16 cellular contexts compared by ENCODE assay signal in genomic region chr12:26054383-26054782, GRCh38.
A peak's percentile ranks its signal among the peaks of the same experiment; 100 is the strongest.
DNase-seq lines count a peak whose midpoint lies in the region; ATAC-seq, FAIRE-seq and TF ChIP-seq lines count a peak whose summit lies in the region.
"Had no signal": no experiment of that assay in that cellular context is flagged by ENCODE, and none has a peak within 500 bp of the region (broad histone marks: within the 10 kb centered on the region; RNA-seq: fewer than 3 reads in every experiment).

No MANE protein-coding gene starts in this region.

- TF ChIP-seq POLR2A in H1 (IDR thresholded peaks at IDR 0.05; ENCODE audit: control extremely low read depth in 1 of 2, low read depth in 2 of 2, low read length in 2 of 2) = no peak

- H3K23me2 ChIP-seq in H1 (ENCODE audit: low read depth, low read length) = no peaks in the 10 kb centered on the region

- no peak overlapping the region for H4K5ac ChIP-seq in H1 (ENCODE audit: insufficient read length, low read depth, low read length)

- no peak overlapping the region for H4K91ac ChIP-seq in H1 (replicated peaks; ENCODE audit: insufficient read length, low read length)

- TF ChIP-seq RAD21 in H1 (IDR thresholded peaks at IDR 0.05 in 1 of 2, conservative IDR thresholded peaks at IDR 0.05 in 1 of 2; ENCODE audit: low read depth in 2 of 2, low read length in 2 of 2) = no peak

- TF ChIP-seq CTCF in H1 (IDR thresholded peaks at IDR 0.05; ENCODE audit: control extremely low read depth in 1 of 3, insufficient read depth in 1 of 3, low read depth in 1 of 3, low read length in 3 of 3) = no peak

- H3K9ac ChIP-seq in HUES64 (ENCODE audit: low read depth, low read length) = peak overlapping the region; percentile 22; the same call in 1 of the 2 replicates
- no peak overlapping the region for H3K9ac ChIP-seq in H1 (replicated peaks in 1 of 4; ENCODE audit: extremely low read depth in 1 of 4, low read depth in 3 of 4, low read length in 3 of 4)
- peak overlapping the region; percentile 13 for H3K9ac ChIP-seq in iPS-18a (ENCODE audit: low read length)
- H3K9ac ChIP-seq: BLaER1 treated with 17β-estradiol and CSF1 and Interleukin-3, amounts not matched to agents 10 nM and 100 nM had no signal

- H2BK20ac ChIP-seq in H1 (ENCODE audit: low read length) = no peak overlapping the region

- H3K36me3 ChIP-seq in HUES64 (ENCODE audit: insufficient read depth, low read length) (peaks cover 10% of the 10 kb centered on the region; the same call in 1 of the 2 replicates), H1 (ENCODE audit: control insufficient read depth in 2 of 4, insufficient read depth in 4 of 4, low read length in 3 of 4) (no peaks in the 10 kb centered on the region; a peak in 1 of 8 replicates), iPS-18a (ENCODE audit: control insufficient read depth, low read depth, low read length) (no peaks in the 10 kb centered on the region)
- H3K36me3 ChIP-seq: BLaER1 treated with 17β-estradiol and CSF1 and Interleukin-3, amounts not matched to agents 10 nM and 100 nM had no signal

- peaks cover 0 to 19% of the 10 kb centered on the region in 2 experiments; a peak in 1 of 4 replicates for H3K79me2 ChIP-seq in H1 (ENCODE audit: control insufficient read depth in 1 of 2, insufficient read depth in 2 of 2, low read length in 2 of 2)

- no peaks in the 10 kb centered on the region for H4K20me1 ChIP-seq in H1 (replicated peaks in 1 of 2; ENCODE audit: control insufficient read depth in 1 of 2, insufficient read depth in 2 of 2, low read length in 2 of 2)
- H4K20me1 ChIP-seq: BLaER1 treated with 17β-estradiol and CSF1 and Interleukin-3, amounts not matched to agents 10 nM and 100 nM had no signal

- no peak overlapping the region for H2BK120ac ChIP-seq in H1 (replicated peaks; ENCODE audit: low read depth, low read length)

- ATAC-seq in HG02763 (IDR thresholded peaks at IDR 0.05; ENCODE audit: unreplicated experiment) = no peak
- ATAC-seq: HCT116 had no signal

- H3K18ac ChIP-seq in H1 (ENCODE audit: extremely low read depth, low read length) = no peak overlapping the region

- no peak overlapping the region for H3K56ac ChIP-seq in H1 (replicated peaks; ENCODE audit: insufficient read length, low read depth, low read length)

- H3K9me3 ChIP-seq in HUES64 (ENCODE audit: insufficient read depth, low read depth, low read length) = no peaks in the 10 kb centered on the region
- no peaks in the 10 kb centered on the region for H3K9me3 ChIP-seq in H1 (ENCODE audit: insufficient read depth in 2 of 2, low read depth in 1 of 2, low read length in 1 of 2)
- no peaks in the 10 kb centered on the region for H3K9me3 ChIP-seq in iPS-18a (ENCODE audit: control insufficient read depth, low read depth, low read length)
- H3K9me3 ChIP-seq: BLaER1 treated with 17β-estradiol and CSF1 and Interleukin-3, amounts not matched to agents 10 nM and 100 nM had no signal

- no peak overlapping the region for H3K4ac ChIP-seq in H1 (replicated peaks; ENCODE audit: insufficient read length, low read depth, low read length)

- H2AFZ ChIP-seq in H1 (ENCODE audit: low read length) = no peak overlapping the region

- no peak overlapping the region for H4K8ac ChIP-seq in H1 (ENCODE audit: extremely low read depth, insufficient read depth, low read length)

- H3K27me3 ChIP-seq in HUES64 (ENCODE audit: insufficient read depth, low read length) = no peaks in the 10 kb centered on the region
- H3K27me3 ChIP-seq in H1 (replicated peaks in 1 of 4; ENCODE audit: control insufficient read depth in 3 of 4, extremely low read depth in 1 of 4, insufficient read depth in 3 of 4, low read length in 3 of 4) = no peaks in the 10 kb centered on the region
- H3K27me3 ChIP-seq in iPS-18a (ENCODE audit: control insufficient read depth, insufficient read depth, low read length) = no peaks in the 10 kb centered on the region
- H3K27me3 ChIP-seq: BLaER1 treated with 17β-estradiol and CSF1 and Interleukin-3, amounts not matched to agents 10 nM and 100 nM had no signal

- H3K27ac ChIP-seq in HUES64 (ENCODE audit: low read depth, low read length) (no peak overlapping the region), H1 (ENCODE audit: low read depth, low read length) (no peak overlapping the region), iPS-18a (ENCODE audit: low read length) (no peak overlapping the region)
- H3K27ac ChIP-seq: BLaER1 treated with 17β-estradiol and CSF1 and Interleukin-3, amounts not matched to agents 10 nM and 100 nM had no signal

- no peak overlapping the region for H3K14ac ChIP-seq in H1 (ENCODE audit: insufficient read length)

- peaks cover 18% of the 10 kb centered on the region for H3K4me1 ChIP-seq in HUES64 (ENCODE audit: insufficient read depth, low read length)
- peaks cover 0 to 2% (median 0%) of the 10 kb centered on the region in 4 experiments; a peak in 1 of 7 replicates for H3K4me1 ChIP-seq in H1 (replicated peaks in 1 of 4; ENCODE audit: control insufficient read depth in 3 of 4, insufficient read depth in 4 of 4, low read length in 3 of 4)
- peaks cover 12% of the 10 kb centered on the region for H3K4me1 ChIP-seq in iPS-18a (ENCODE audit: control insufficient read depth, low read depth, low read length)
- H3K4me1 ChIP-seq: BLaER1 treated with 17β-estradiol and CSF1 and Interleukin-3, amounts not matched to agents 10 nM and 100 nM had no signal

- no peak overlapping the region for H3K23ac ChIP-seq in H1 (ENCODE audit: insufficient read length)

- 0 out of 4 replicates have a peak overlapping the region, but pooled peaks of 1 of the 2 experiments have one; percentile 1 for H3K4me2 ChIP-seq in H1 (ENCODE audit: insufficient read depth in 1 of 2, low read depth in 2 of 2, low read length in 2 of 2)
- H3K4me2 ChIP-seq: BLaER1 treated with 17β-estradiol and CSF1 and Interleukin-3, amounts not matched to agents 10 nM and 100 nM had no signal

- CTCF ChIA-PET in H1 (lab: Charles Lee; ENCODE audit: partially characterized antibody) = interaction anchor here (0.7 to 0.9 kb wide), 2 partner anchors 10 to 15 kb away, joined by 3 read pairs; no protein-coding TSS in a partner anchor

- FAIRE-seq in G401.6 (lab: Jason Lieb, UNC) (peak; percentile 81), H1 (lab: Jason Lieb, UNC) (peak; percentile 62)
- FAIRE-seq: GM12892 had no signal

- TF ChIP-seq EP300 in H1 (IDR thresholded peaks at IDR 0.05; ENCODE audit: borderline replicate concordance in 1 of 2, low read depth in 2 of 2, low read length in 2 of 2) = no peak

- DNase-seq in H1 (ENCODE audit: low read depth in 1 of 2, low spot score in 2 of 2) (no peak), anterior cingulate cortex (lab: John Stamatoyannopoulos, UW) (no peak), NCI-H748 (lab: John Stamatoyannopoulos, UW; ENCODE audit: unreplicated experiment) (no peak)
- no peak for DNase-seq in stimulated activated CD4-positive, alpha-beta T cell treated with anti-CD3 and anti-CD28 coated beads, Interleukin-4, amount 100 ng/mL, for 24 hours
- DNase-seq: ACHN; CD4-positive, CD25-positive, alpha-beta regulatory T cell; DMS 273 treated with DMSO at 0.1 percent for 48 hours; DMS79; GOT3 had no signal

- H3K79me1 ChIP-seq in H1 (ENCODE audit: low read depth, low read length) = no peaks in the 10 kb centered on the region

- no peak overlapping the region for H2BK15ac ChIP-seq in H1 (ENCODE audit: low read length)

- no peak overlapping the region for H2AK5ac ChIP-seq in H1 (ENCODE audit: low read depth, low read length)

- no peak overlapping the region for H2BK12ac ChIP-seq in H1 (ENCODE audit: low read depth, low read length)

- no peak overlapping the region for H3K4me3 ChIP-seq in HUES64 (ENCODE audit: low read length)
- no peak overlapping the region for H3K4me3 ChIP-seq in H1 (ENCODE audit: extremely low read depth in 1 of 4, insufficient read depth in 2 of 4, low read depth in 3 of 4, low read length in 4 of 4)
- no peak overlapping the region for H3K4me3 ChIP-seq in iPS-18a (ENCODE audit: low read length)
- H3K4me3 ChIP-seq: BLaER1 treated with 17β-estradiol and CSF1 and Interleukin-3, amounts not matched to agents 10 nM and 100 nM had no signal

- no peak overlapping the region for H2BK5ac ChIP-seq in H1 (ENCODE audit: low read depth, low read length)

- POLR2A ChIA-PET in H1 (lab: Charles Lee; ENCODE audit: partially characterized antibody) = no interaction called here

- 38% methylated on average over 3 of the region's 4 CpGs for WGBS in HUES64
- 26% methylated on average over 4 of the region's 4 CpGs; no CpG with 5 or more reads in 1 of the 2 experiments for WGBS in H1 (ENCODE audit: extremely low coverage in 1 of 2, insufficient coverage in 1 of 2, insufficient read length in 1 of 2, insufficient replicate concordance in 2 of 2, low coverage in 1 of 2, low lambda C conversion rate in 2 of 2, missing lambda C conversion rate in 1 of 2), 2 experiments

TF ChIP-seq in H1, 55 proteins besides CTCF, POLR2A, EP300 and RAD21:
- TF ChIP-seq TEAD4 (IDR thresholded peaks at IDR 0.05; ENCODE audit: low read depth, low read length) = peak; percentile 40; the same call in 1 of the 2 replicates
- TF ChIP-seq MAX (IDR thresholded peaks at IDR 0.05) = peak; percentile 72
- no peak for TF ChIP-seq RFX5 (IDR thresholded peaks at IDR 0.05; ENCODE audit: borderline replicate concordance, low read depth, low read length)
- TF ChIP-seq E2F6 (IDR thresholded peaks at IDR 0.05) = peak; percentile 92

Comparison
In these comparisons a context has a peak if more than half of its experiments do, and no peak if none do; other contexts are left out.
1. H3K9ac ChIP-seq: peak in HUES64 (single experiment) and iPS-18a (single experiment); none in H1 (0 of 4).